Comparison of ENCODE assay signal across 9 cellular contexts in genomic region chr3:72346526-72346926, GRCh38.
DNase-seq lines count a peak whose midpoint lies in the region; ATAC-seq, FAIRE-seq and TF ChIP-seq lines count a peak whose summit lies in the region.
"Had no signal": no experiment of that assay in that cellular context is flagged by ENCODE, and none has a peak within 500 bp of the region (broad histone marks: within the 10 kb centered on the region; RNA-seq: fewer than 3 reads in every experiment).

No MANE protein-coding gene starts in this region.

- peak; percentile 92 for DNase-seq in H4 (ENCODE audit: low spot score)
- DNase-seq in activated CD8-positive, alpha-beta T cell treated with anti-CD3 and anti-CD28 coated beads for 36 hours, result no peak
- peak; percentile 38 for DNase-seq in keratinocyte (ENCODE audit: low read depth, low spot score)

- no peaks in the 10 kb centered on the region for H3K36me3 ChIP-seq in ACC112 (ENCODE audit: insufficient read depth, low read length)
- no peaks in the 10 kb centered on the region for H3K36me3 ChIP-seq in keratinocyte (ENCODE audit: control insufficient read depth in 2 of 2, extremely low read depth in 1 of 2, insufficient read depth in 2 of 2, low read length in 2 of 2)

- peak overlapping the region; percentile 2 for H3K4me2 ChIP-seq in keratinocyte (ENCODE audit: control insufficient read depth, extremely low read depth, insufficient read depth, low read depth, low read length)

- H3K27ac Mint-ChIP-seq in activated CD8-positive, alpha-beta T cell treated with anti-CD3 and anti-CD28 coated beads for 36 hours, result peak overlapping the region; percentile 22

- H3K9me3 ChIP-seq in keratinocyte (ENCODE audit: control insufficient read depth, low read depth, low read length), result no peaks in the 10 kb centered on the region

- intact Hi-C loops in activated CD8-positive, alpha-beta T cell treated with anti-CD3 and anti-CD28 coated beads for 36 hours (cut with micrococcal nuclease), result no loop called here

- H3K4me3 ChIP-seq in ACC112 (ENCODE audit: low read depth, low read length), result no peak overlapping the region
- no peak overlapping the region for H3K4me3 ChIP-seq in keratinocyte (ENCODE audit: control insufficient read depth in 2 of 3, extremely low read depth in 1 of 3, insufficient read depth in 2 of 3, low read depth in 1 of 3, low read length in 3 of 3)
- H3K4me3 ChIP-seq: K562 had no signal

- peaks cover 4% of the 10 kb centered on the region for H3K9me3 Mint-ChIP-seq in activated CD8-positive, alpha-beta T cell treated with anti-CD3 and anti-CD28 coated beads for 36 hours

- FAIRE-seq in keratinocyte (lab: Jason Lieb, UNC), result peak; percentile 97
- FAIRE-seq: K562 had no signal

- no peaks in the 10 kb centered on the region for H3K36me3 Mint-ChIP-seq in activated CD8-positive, alpha-beta T cell treated with anti-CD3 and anti-CD28 coated beads for 36 hours (ENCODE audit: low read depth)

- H3K4me1 Mint-ChIP-seq in activated CD8-positive, alpha-beta T cell treated with anti-CD3 and anti-CD28 coated beads for 36 hours (ENCODE audit: low read depth), result peaks cover 48% of the 10 kb centered on the region

- POLR2A ChIA-PET in activated CD8-positive, alpha-beta T cell treated with anti-CD3 and anti-CD28 coated beads for 36 hours (lab: Charles Lee), result no interaction called here

- dilution Hi-C loops in keratinocyte (cut with MboI; ENCODE audit: extremely low pct_ligation_motif_present, low sequenced_read_pairs), result no loop called here

- H3K79me2 ChIP-seq in ACC112 (ENCODE audit: control insufficient read depth, insufficient read depth, low read length, unreplicated experiment) (no peaks in the 10 kb centered on the region), keratinocyte (ENCODE audit: control insufficient read depth, insufficient read depth, low read length) (no peaks in the 10 kb centered on the region)

- H3K9me1 ChIP-seq in keratinocyte (ENCODE audit: control insufficient read depth, extremely low read depth, insufficient read depth, low read length), result no peaks in the 10 kb centered on the region

- peaks cover 3% of the 10 kb centered on the region for H3K27me3 Mint-ChIP-seq in activated CD8-positive, alpha-beta T cell treated with anti-CD3 and anti-CD28 coated beads for 36 hours

- peak; percentile 11 for ATAC-seq in activated CD8-positive, alpha-beta T cell treated with anti-CD3 and anti-CD28 coated beads for 36 hours
- ATAC-seq in GM18505 (IDR thresholded peaks at IDR 0.05; ENCODE audit: unreplicated experiment), result no peak
- ATAC-seq in GM18520 (IDR thresholded peaks at IDR 0.05; ENCODE audit: unreplicated experiment), result no peak
- ATAC-seq in HG03175 (IDR thresholded peaks at IDR 0.05; ENCODE audit: unreplicated experiment), result no peak
- ATAC-seq in GM21528 (IDR thresholded peaks at IDR 0.05; ENCODE audit: low FRiP score, unreplicated experiment), result no peak

- H3K27ac ChIP-seq in ACC112 (ENCODE audit: low read depth, low read length) (peak overlapping the region; percentile 59), keratinocyte (ENCODE audit: control insufficient read depth, insufficient read depth, low read length) (peak overlapping the region; percentile 70)

- CTCF ChIA-PET in activated CD8-positive, alpha-beta T cell treated with anti-CD3 and anti-CD28 coated beads for 36 hours (lab: Charles Lee), result no interaction called here

- no peaks in the 10 kb centered on the region for H4K20me1 ChIP-seq in keratinocyte (ENCODE audit: control insufficient read depth, extremely low read depth, insufficient read depth, low read length)

- no peak for TF ChIP-seq CTCF in activated CD8-positive, alpha-beta T cell treated with anti-CD3 and anti-CD28 coated beads for 36 hours (IDR thresholded peaks at IDR 0.05)
- TF ChIP-seq CTCF in keratinocyte (optimal IDR thresholded peaks at IDR 0.05 in 1 of 3, IDR thresholded peaks at IDR 0.05 in 1 of 3, conservative IDR thresholded peaks at IDR 0.05 in 1 of 3; ENCODE audit: extremely low read depth in 1 of 3, insufficient read depth in 2 of 3, low read length in 3 of 3), result no peak

- no peak overlapping the region for H2AFZ ChIP-seq in ACC112 (ENCODE audit: low read length, unreplicated experiment)
- peak overlapping the region; percentile 20 for H2AFZ ChIP-seq in keratinocyte (ENCODE audit: control insufficient read depth, low read length)

- no peak for TF ChIP-seq POLR2A in GM18505 (IDR thresholded peaks at IDR 0.05; ENCODE audit: borderline replicate concordance, extremely low read depth, insufficient read depth, insufficient read length)

- H3K4me1 ChIP-seq in ACC112 (ENCODE audit: control insufficient read depth, insufficient read depth, low read length, unreplicated experiment), result peaks cover 19% of the 10 kb centered on the region
- peaks cover 55% of the 10 kb centered on the region for H3K4me1 ChIP-seq in keratinocyte (ENCODE audit: control insufficient read depth, extremely low read depth, insufficient read depth, low read length)

- peak overlapping the region; percentile 16 for H3K9ac ChIP-seq in keratinocyte (ENCODE audit: control insufficient read depth, extremely low read depth, insufficient read depth, low read length)

- no peak overlapping the region for H3K4me3 Mint-ChIP-seq in activated CD8-positive, alpha-beta T cell treated with anti-CD3 and anti-CD28 coated beads for 36 hours

- H3K27me3 ChIP-seq in ACC112 (ENCODE audit: insufficient read depth, low read length) (0 out of 2 replicates have a peak, but pooled peaks cover 2% of the 10 kb centered on the region), keratinocyte (ENCODE audit: control insufficient read depth, extremely low read depth, insufficient read depth, low read length) (no peaks in the 10 kb centered on the region)
